Comparison of ENCODE assay signal across 8 cellular contexts in the genomic region with DNA sequence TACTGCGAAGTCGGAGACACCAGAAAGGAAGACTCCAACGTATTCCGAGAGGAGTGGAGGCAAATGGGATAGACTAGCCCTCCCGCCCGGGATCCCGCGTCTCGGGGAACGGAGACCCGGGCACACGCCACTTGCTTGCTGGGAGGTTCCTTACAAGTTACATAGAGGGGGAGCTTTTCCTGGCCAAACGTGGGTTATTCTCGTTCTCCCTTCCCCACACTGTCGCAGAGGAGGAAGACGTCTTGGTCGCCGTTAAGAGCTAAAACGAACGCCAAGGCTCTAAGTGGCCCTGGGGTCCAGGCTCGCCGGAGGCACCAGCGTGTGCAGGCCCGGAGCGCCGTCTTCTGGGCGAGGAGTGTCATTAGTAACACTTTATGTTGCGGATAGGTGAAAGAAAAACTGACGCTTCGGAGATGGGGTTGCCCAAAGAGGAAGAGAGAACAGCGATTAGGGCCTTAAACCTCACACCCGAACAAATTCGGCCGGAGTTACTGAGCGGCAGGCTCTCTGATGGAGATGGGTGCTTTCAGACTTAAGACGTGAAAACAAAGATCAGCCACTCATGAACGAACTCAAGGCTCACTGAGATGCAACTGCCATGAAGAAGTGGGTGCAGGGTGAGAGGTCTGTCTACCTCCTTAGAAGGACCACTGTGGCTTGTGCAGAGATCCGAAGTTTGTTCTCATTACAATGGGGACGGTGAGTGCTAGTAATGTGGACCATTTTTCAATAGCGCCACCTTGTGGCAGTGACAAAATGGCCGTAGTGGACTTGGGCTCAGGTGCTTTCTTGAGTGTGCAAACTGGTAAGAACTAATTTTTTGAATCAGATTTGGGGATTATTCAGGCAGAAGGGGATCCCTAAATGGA. TPM values are rescaled to one million over a fixed set of nuclear protein-coding genes. Genes with fewer than 3 reads are reported as not detected.
DNase-seq lines count a peak whose midpoint lies in the region; ATAC-seq and TF ChIP-seq lines count a peak whose summit lies in the region.

No MANE protein-coding gene starts in this region.

- H3K36me3 ChIP-seq in GM06990 (ENCODE audit: control insufficient read depth, insufficient read depth, low read length) (no peaks in the 10 kb centered on the region), trophoblast cell (ENCODE audit: control insufficient read depth in 1 of 2, insufficient read depth in 2 of 2, low read length in 2 of 2) (no peaks in the 10 kb centered on the region), transverse colon (no peaks in the 10 kb centered on the region)

- H4K91ac ChIP-seq in trophoblast cell (ENCODE audit: low read depth, low read length): no peak overlapping the region

- H3K79me1 ChIP-seq in trophoblast cell (ENCODE audit: low read length): no peaks in the 10 kb centered on the region

- CTCF ChIA-PET in HEK293T (lab: Yijun Ruan, JAX): interaction anchor here (0.6 to 1.9 kb wide), 12 partner anchors 32 to 282 kb away, joined by 3 to 10 read pairs (median 4); no protein-coding TSS in a partner anchor

- no peaks in the 10 kb centered on the region; the same call in 1 of the 2 replicates for H3K27me3 ChIP-seq in GM06990 (replicated peaks; ENCODE audit: control insufficient read depth, insufficient read depth, low read length)
- H3K27me3 ChIP-seq in trophoblast cell (ENCODE audit: insufficient read depth, low read length): peaks cover 6% of the 10 kb centered on the region
- peaks cover 43% of the 10 kb centered on the region for H3K27me3 ChIP-seq in transverse colon

- H3K27ac Mint-ChIP-seq in activated naive CD8-positive, alpha-beta T cell treated with anti-CD3 and anti-CD28 coated beads, Interleukin-2, amount 10 ng/mL, durations not matched to agents 7 days and 5 days: peak overlapping the region; percentile 88

- peak overlapping the region; percentile 73 for H3K4me2 ChIP-seq in trophoblast cell (ENCODE audit: low read length)

- no peak overlapping the region for H2AK5ac ChIP-seq in trophoblast cell (ENCODE audit: low read length)

- no peak overlapping the region for H2BK120ac ChIP-seq in trophoblast cell (ENCODE audit: insufficient read depth, low read length, poor library complexity)

- peak; percentile 88 for ATAC-seq in activated naive CD8-positive, alpha-beta T cell treated with anti-CD3 and anti-CD28 coated beads, Interleukin-2, amount 10 ng/mL, durations not matched to agents 7 days and 5 days (ENCODE audit: low read depth)

- POLR2A ChIA-PET in HEK293T (lab: Yijun Ruan, JAX): interaction anchor here (0.5 to 5.2 kb wide), 8 partner anchors 31 to 179 kb away, joined by 3 to 34 read pairs (median 6); partner anchors contain the start of gene TRIM27
- POLR2A ChIA-PET in activated naive CD8-positive, alpha-beta T cell treated with anti-CD3 and anti-CD28 coated beads, Interleukin-2, amount 10 ng/mL, durations not matched to agents 7 days and 5 days (lab: Charles Lee): interaction anchor here (0.6 to 3.7 kb wide), 11 partner anchors 12 to 190 kb away, joined by 3 to 27 read pairs (median 4); partner anchors contain the start of genes TRIM27 and ZNF311

- H2BK12ac ChIP-seq in trophoblast cell (ENCODE audit: low read length): no peak overlapping the region

- DNase-seq in GM06990 (ENCODE audit: extremely low read depth, insufficient read length): peak; percentile 77
- DNase-seq in HEK293T (ENCODE audit: extremely low spot score): peak; percentile 71
- DNase-seq in MV-4-11 (lab: John Stamatoyannopoulos, UW): peak; percentile 82
- peak; percentile 73 for DNase-seq in SKM-1 treated with dmso at 0.1 percent for 144 hours (lab: John Stamatoyannopoulos, UW; ENCODE audit: unreplicated experiment)
- DNase-seq in activated naive CD8-positive, alpha-beta T cell treated with anti-CD3 and anti-CD28 coated beads, Interleukin-2, amount 10 ng/mL, durations not matched to agents 7 days and 5 days: peak; percentile 82
- DNase-seq in cardiac septum (ENCODE audit: low spot score): peak; percentile 80
- peak; percentile 76 to 97 for DNase-seq in trophoblast cell
- peak; percentile 88 for DNase-seq in transverse colon

- intact Hi-C loops in cardiac septum (cut with DNase I) (loop anchor here (2.0 kb wide), 2 partner anchors 180 to 330 kb away; no protein-coding TSS in a partner anchor), transverse colon (cut with DNase I; ENCODE audit: low total_unique reads) (loop anchor here (2.0 to 5.0 kb wide), 2 partner anchors 178 to 329 kb away; no protein-coding TSS in a partner anchor)

- peak overlapping the region; percentile 89 for H3K4me3 Mint-ChIP-seq in activated naive CD8-positive, alpha-beta T cell treated with anti-CD3 and anti-CD28 coated beads, Interleukin-2, amount 10 ng/mL, durations not matched to agents 7 days and 5 days

- H3K9me3 ChIP-seq in trophoblast cell (ENCODE audit: insufficient read depth, low read depth, low read length) (peaks cover 6% of the 10 kb centered on the region), transverse colon (no peaks in the 10 kb centered on the region)

- H3K4ac ChIP-seq in trophoblast cell (ENCODE audit: low read depth, low read length): no peak overlapping the region

- peaks cover 4% of the 10 kb centered on the region for H3K36me3 Mint-ChIP-seq in activated naive CD8-positive, alpha-beta T cell treated with anti-CD3 and anti-CD28 coated beads, Interleukin-2, amount 10 ng/mL, durations not matched to agents 7 days and 5 days

- H3K4me3 ChIP-seq in GM06990 (replicated peaks; ENCODE audit: low read depth, low read length) (peak overlapping the region; percentile 44), trophoblast cell (ENCODE audit: low read depth, low read length) (peak overlapping the region; percentile 67), transverse colon (peak overlapping the region; percentile 40 to 65 (median 40))

- peak overlapping the region; percentile 61 for H2AFZ ChIP-seq in trophoblast cell (ENCODE audit: insufficient read depth, low read length, poor library complexity)

- no peaks in the 10 kb centered on the region for H3K4me1 ChIP-seq in trophoblast cell (ENCODE audit: control insufficient read depth in 1 of 2, insufficient read depth in 2 of 2, low read length in 2 of 2)
- peaks cover 0 to 10% (median 3%) of the 10 kb centered on the region in 4 donors for H3K4me1 ChIP-seq in transverse colon

- peak; percentile 87 for TF ChIP-seq CTCF in GM06990 (IDR thresholded peaks at IDR 0.05; ENCODE audit: insufficient read depth, low read length, poor library complexity, severe bottlenecking)
- peak; percentile 79 to 89 (median 83) for TF ChIP-seq CTCF in transverse colon (IDR thresholded peaks at IDR 0.05)

- H3K4me1 Mint-ChIP-seq in activated naive CD8-positive, alpha-beta T cell treated with anti-CD3 and anti-CD28 coated beads, Interleukin-2, amount 10 ng/mL, durations not matched to agents 7 days and 5 days: peaks cover 14% of the 10 kb centered on the region

- H4K12ac ChIP-seq in trophoblast cell (ENCODE audit: low read depth, low read length): no peak overlapping the region

- WGBS in trophoblast cell (ENCODE audit: extremely low coverage, insufficient coverage, insufficient read length): no CpG with 5 or more reads among the region's 41 CpGs
- WGBS in transverse colon (ENCODE audit: low coverage in 1 of 2), 2 donors: 0% methylated on average over 11 to 41 of the region's 41 CpGs

- H2BK5ac ChIP-seq in trophoblast cell (ENCODE audit: low read depth, low read length, poor library complexity): no peak overlapping the region

- H3K9me3 Mint-ChIP-seq in activated naive CD8-positive, alpha-beta T cell treated with anti-CD3 and anti-CD28 coated beads, Interleukin-2, amount 10 ng/mL, durations not matched to agents 7 days and 5 days: no peaks in the 10 kb centered on the region

- no peak overlapping the region for H3K27ac ChIP-seq in trophoblast cell (ENCODE audit: low read depth, low read length)
- H3K27ac ChIP-seq in transverse colon: peak overlapping the region; percentile 11 to 72 (median 26)

- H3K18ac ChIP-seq in trophoblast cell (ENCODE audit: low read length): no peak overlapping the region

- H3K27me3 Mint-ChIP-seq in activated naive CD8-positive, alpha-beta T cell treated with anti-CD3 and anti-CD28 coated beads, Interleukin-2, amount 10 ng/mL, durations not matched to agents 7 days and 5 days: peaks cover 33% of the 10 kb centered on the region

- H3K14ac ChIP-seq in trophoblast cell (ENCODE audit: low read length): no peak overlapping the region

- peak overlapping the region; percentile 3 for H4K8ac ChIP-seq in trophoblast cell (ENCODE audit: low read depth, low read length)

- no peak for TF ChIP-seq EP300 in transverse colon (IDR thresholded peaks at IDR 0.05; ENCODE audit: low read depth)

- no peaks in the 10 kb centered on the region for H3K79me2 ChIP-seq in trophoblast cell (ENCODE audit: control insufficient read depth, insufficient read depth, low read length, poor library complexity)

- no peak for TF ChIP-seq POLR2A in transverse colon (IDR thresholded peaks at IDR 0.05)

- in situ Hi-C loops in transverse colon (cut with MboI; ENCODE audit: low pct_ligation_motif_present in 1 of 4, low pct_unique_long_range_greater_than_20kb in 1 of 4, low sequenced_read_pairs in 3 of 4): loop anchor here (5.0 to 25.0 kb wide), 4 partner anchors 179 to 334 kb away; no protein-coding TSS in a partner anchor

- no peak overlapping the region for H3K23ac ChIP-seq in trophoblast cell (ENCODE audit: low read length)

- H3K9ac ChIP-seq in trophoblast cell (ENCODE audit: low read length): no peak overlapping the region

TF ChIP-seq in HEK293T, 16 proteins besides CTCF, POLR2A, EP300 and RAD21:
- TF ChIP-seq L3MBTL2 (conservative IDR thresholded peaks at IDR 0.05) (peak; percentile 59; the same call in 1 of the 2 replicates), FOXA1 (IDR thresholded peaks at IDR 0.05) (no peak), LEF1 (IDR thresholded peaks at IDR 0.05; ENCODE audit: borderline replicate concordance) (no peak)

RNA-seq across cellular contexts. Expression of gene ZNF311, which starts 11.7 kb away (rescaled TPM):
- total RNA-seq in activated naive CD8-positive, alpha-beta T cell treated with anti-CD3 and anti-CD28 coated beads, Interleukin-2, amount 10 ng/mL, durations not matched to agents 7 days and 5 days: under 1 TPM; 0.45 to 0.47 TPM
- total RNA-seq in cardiac septum (0.22 TPM), transverse colon (1 to 10 TPM in 2 of 4 donors, not detected in 2; 1.1 to 1.9 TPM)
- polyA plus RNA-seq in trophoblast cell (2013): 0.53 and 0.67 TPM in 2 replicates

RNA-seq across cellular contexts. Expression of gene OR2W1, which starts 28.2 kb away (rescaled TPM):
- not detected for total RNA-seq in activated naive CD8-positive, alpha-beta T cell treated with anti-CD3 and anti-CD28 coated beads, Interleukin-2, amount 10 ng/mL, durations not matched to agents 7 days and 5 days
- total RNA-seq in cardiac septum (not detected), transverse colon (not detected)
- polyA plus RNA-seq in trophoblast cell (2013): not detected in 2 replicates
